ENCODE assay signal across 23 cellular contexts in the genomic region with DNA sequence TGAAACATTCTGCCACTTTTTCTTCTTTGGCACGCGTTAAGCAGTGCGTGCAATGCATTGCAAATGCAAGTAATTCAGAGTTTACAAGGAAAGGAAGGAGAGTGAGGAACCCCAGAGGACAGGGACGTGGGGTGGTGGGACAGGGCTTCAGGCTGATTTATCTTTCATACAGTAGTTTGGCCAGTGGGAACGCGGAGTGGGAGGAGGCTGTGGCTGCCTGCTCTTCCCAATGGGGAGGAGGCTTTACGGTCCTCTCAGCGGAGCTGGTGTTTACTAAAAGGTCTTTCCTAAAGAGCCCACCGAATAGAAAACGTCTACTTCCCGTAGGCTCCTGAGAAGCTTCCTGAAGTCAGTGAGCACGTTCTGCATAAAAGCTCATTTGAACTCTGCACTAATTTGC.
"Had no signal": no experiment of that assay in that cellular context is flagged by ENCODE, and none has a peak within 500 bp of the region (broad histone marks: within the 10 kb centered on the region; RNA-seq: fewer than 3 reads in every experiment).

No MANE protein-coding gene starts in this region.

- H3K4me3 ChIP-seq: coronary artery, esophagus muscularis mucosa, gastrocnemius medialis, lung, psoas muscle, spleen had no signal

- H3K36me3 ChIP-seq: esophagus muscularis mucosa, gastrocnemius medialis, spleen had no signal

- H3K27me3 Mint-ChIP-seq: effector memory CD8-positive, alpha-beta T cell; naive thymus-derived CD4-positive, alpha-beta T cell; stimulated activated memory B cell treated with anti-CD40 and anti-IgM and Interleukin-4, amounts not matched to agents 10 μg/mL and 1 μg/mL and 100 μg/mL, for 72 hours; stimulated activated naive CD8-positive, alpha-beta T cell treated with anti-CD3 and anti-CD28 coated beads, Interleukin-15, amount 100 ng/mL, for 72 hours had no signal

- H3K4me1 ChIP-seq: esophagus muscularis mucosa, gastrocnemius medialis, parathyroid adenoma, psoas muscle had no signal

- H3K9me3 ChIP-seq: esophagus muscularis mucosa, gastrocnemius medialis, psoas muscle had no signal

- H3K9me3 Mint-ChIP-seq: nephron progenitor cell had no signal

- H3K27ac Mint-ChIP-seq: effector memory CD8-positive, alpha-beta T cell; naive thymus-derived CD4-positive, alpha-beta T cell; nephron progenitor cell; stimulated activated memory B cell treated with anti-CD40 and anti-IgM and Interleukin-4, amounts not matched to agents 10 μg/mL and 1 μg/mL and 100 μg/mL, for 72 hours had no signal

- H3K36me3 Mint-ChIP-seq: naive thymus-derived CD4-positive, alpha-beta T cell; stimulated activated memory B cell treated with anti-CD40 and anti-IgM and Interleukin-4, amounts not matched to agents 10 μg/mL and 1 μg/mL and 100 μg/mL, for 72 hours had no signal

- H3K4me1 Mint-ChIP-seq: naive thymus-derived CD4-positive, alpha-beta T cell; nephron progenitor cell; stimulated activated memory B cell treated with anti-CD40 and anti-IgM and Interleukin-4, amounts not matched to agents 10 μg/mL and 1 μg/mL and 100 μg/mL, for 72 hours; stimulated activated naive CD8-positive, alpha-beta T cell treated with anti-CD3 and anti-CD28 coated beads, Interleukin-15, amount 100 ng/mL, for 72 hours had no signal

- H3K4me3 Mint-ChIP-seq: effector memory CD8-positive, alpha-beta T cell; naive thymus-derived CD4-positive, alpha-beta T cell; nephron progenitor cell; stimulated activated memory B cell treated with anti-CD40 and anti-IgM and Interleukin-4, amounts not matched to agents 10 μg/mL and 1 μg/mL and 100 μg/mL, for 72 hours; stimulated activated naive CD8-positive, alpha-beta T cell treated with anti-CD3 and anti-CD28 coated beads, Interleukin-15, amount 100 ng/mL, for 72 hours had no signal

- H3K79me2 ChIP-seq: parathyroid adenoma had no signal

- ATAC-seq: effector memory CD8-positive, alpha-beta T cell; gastrocnemius medialis; left ventricle myocardium superior; naive thymus-derived CD4-positive, alpha-beta T cell; psoas muscle; sciatic nerve; stimulated activated memory B cell treated with anti-CD40 and anti-IgM and Interleukin-4, amounts not matched to agents 10 μg/mL and 1 μg/mL and 100 μg/mL, for 72 hours; stimulated activated naive CD8-positive, alpha-beta T cell treated with anti-CD3 and anti-CD28 coated beads, Interleukin-15, amount 100 ng/mL, for 72 hours had no signal

- H2AFZ ChIP-seq: parathyroid adenoma had no signal

- DNase-seq: effector memory CD8-positive, alpha-beta T cell; gastrocnemius medialis; glutamatergic neuron; islet precursor cell; left ventricle myocardium superior; mesendoderm; naive thymus-derived CD4-positive, alpha-beta T cell; nephron progenitor cell; psoas muscle; retina; spleen; stimulated activated CD4-positive, alpha-beta T cell treated with anti-CD3 and anti-CD28 coated beads, Interleukin-15, amount 100 ng/mL, for 24 hours; stimulated activated CD4-positive, alpha-beta T cell treated with anti-CD3 and anti-CD28 coated beads, Interleukin-1b, Interleukin-23, amount 100 ng/mL, for 48 hours; stimulated activated CD4-positive, alpha-beta T cell treated with anti-CD3 and anti-CD28 coated beads, Interleukin-4, amount 100 ng/mL, for 24 hours; stimulated activated naive CD8-positive, alpha-beta T cell treated with anti-CD3 and anti-CD28 coated beads, Interleukin-15, amount 100 ng/mL, for 72 hours; trophoblast cell had no signal

- H3K9ac ChIP-seq: parathyroid adenoma had no signal

- H3K27ac ChIP-seq: coronary artery, epithelial cell of prostate, esophagus muscularis mucosa, gastrocnemius medialis, parathyroid adenoma, psoas muscle, spleen had no signal

- H3K27me3 ChIP-seq: esophagus muscularis mucosa, gastrocnemius medialis, spleen had no signal
